Comparison of ENCODE assay signal across 16 cellular contexts in genomic region chr2:105404736-105405135, GRCh38. TPM values are rescaled to one million over a fixed set of nuclear protein-coding genes. Genes with fewer than 3 reads are reported as not detected.
A peak's percentile ranks its signal among the peaks of the same experiment; 100 is the strongest.
DNase-seq lines count a peak whose midpoint lies in the region; ATAC-seq, FAIRE-seq and TF ChIP-seq lines count a peak whose summit lies in the region.
"Had no signal": no experiment of that assay in that cellular context is flagged by ENCODE, and none has a peak within 500 bp of the region (broad histone marks: within the 10 kb centered on the region; RNA-seq: fewer than 3 reads in every experiment).

No MANE protein-coding gene starts in this region.

- TF ChIP-seq CTCF in AG04450 (IDR thresholded peaks at IDR 0.05; ENCODE audit: low read depth, low read length) = no peak
- TF ChIP-seq CTCF in Peyer's patch (IDR thresholded peaks at IDR 0.05) = no peak
- TF ChIP-seq CTCF in endothelial cell of umbilical vein (IDR thresholded peaks at IDR 0.05; ENCODE audit: extremely low read depth in 1 of 2, insufficient read depth in 1 of 2, low read depth in 1 of 2, low read length in 2 of 2) = no peak
- TF ChIP-seq CTCF in osteoblast (IDR thresholded peaks at IDR 0.05; ENCODE audit: extremely low read depth, low read depth, low read length) = no peak

- H4K20me1 ChIP-seq in endothelial cell of umbilical vein (replicated peaks; ENCODE audit: control insufficient read depth, extremely low read depth, insufficient read depth, low read length) (no peaks in the 10 kb centered on the region), osteoblast (ENCODE audit: insufficient read depth, low read length) (no peaks in the 10 kb centered on the region)

- DNase-seq in AG04450 (ENCODE audit: low read depth, low spot score) (no peak), Peyer's patch (no peak), endothelial cell of umbilical vein (ENCODE audit: low read depth, low spot score) (peak; percentile 16), osteoblast (ENCODE audit: insufficient read length, low spot score, missing footprints) (no peak), SJCRH30 (no peak), head of caudate nucleus (no peak), NCI-H446 (lab: John Stamatoyannopoulos, UW) (no peak)
- DNase-seq: activated CD4-positive, alpha-beta T cell treated with anti-CD3 and anti-CD28 coated beads, Interleukin-2, amount 50 U/mL, for 1 hour; activated T-cell treated with anti-CD3 and anti-CD28 coated beads for 4 hours; endodermal cell; GF-D8; KG1; SIG-M5 had no signal

- dilution Hi-C loops in endothelial cell of umbilical vein (cut with MboI; ENCODE audit: extremely low pct_ligation_motif_present, low sequenced_read_pairs) = no loop called here

- H3K4me2 ChIP-seq in endothelial cell of umbilical vein (ENCODE audit: insufficient read depth, low read length) = no peak overlapping the region
- peak overlapping the region; percentile 62 for H3K4me2 ChIP-seq in osteoblast (ENCODE audit: insufficient read depth, low read length)

- POLR2A ChIA-PET in AG04450 (lab: Yijun Ruan, JAX) (interaction anchor here (2.2 kb wide), 1 partner anchor 33 kb away, joined by 10 read pairs; no protein-coding TSS in a partner anchor), endothelial cell of umbilical vein (lab: Charles Lee) (interaction anchor here (1.1 to 1.5 kb wide), 5 partner anchors 9 to 17 kb away, joined by 3 to 16 read pairs (median 4); no protein-coding TSS in a partner anchor)

- no peaks in the 10 kb centered on the region for H3K27me3 ChIP-seq in AG04450 (ENCODE audit: control insufficient read depth, insufficient read depth, low read length)
- H3K27me3 ChIP-seq in Peyer's patch = no peaks in the 10 kb centered on the region
- no peaks in the 10 kb centered on the region for H3K27me3 ChIP-seq in endothelial cell of umbilical vein (ENCODE audit: control insufficient read depth in 2 of 2, insufficient read depth in 2 of 2, low read length in 2 of 2)
- no peaks in the 10 kb centered on the region for H3K27me3 ChIP-seq in osteoblast (ENCODE audit: insufficient read depth, low read length)
- no peaks in the 10 kb centered on the region for H3K27me3 ChIP-seq in SJCRH30

- TSS peak; percentile 56 for BruUV-seq in endothelial cell of umbilical vein (replicated peaks; lab: Mats Ljungman, UMichigan)

- no peak overlapping the region for H3K4me3 ChIP-seq in AG04450 (ENCODE audit: low read depth, low read length)
- no peak overlapping the region for H3K4me3 ChIP-seq in Peyer's patch
- H3K4me3 ChIP-seq in endothelial cell of umbilical vein (replicated peaks in 1 of 3; ENCODE audit: insufficient read depth in 1 of 3, low read depth in 1 of 3, low read length in 3 of 3) = no peak overlapping the region
- peak overlapping the region; percentile 22 for H3K4me3 ChIP-seq in osteoblast (ENCODE audit: insufficient read depth, low read length)
- no peak overlapping the region for H3K4me3 ChIP-seq in SJCRH30

- CTCF ChIA-PET in AG04450 (lab: Charles Lee) (interaction anchor here (0.8 to 2.0 kb wide), 7 partner anchors 11 to 116 kb away, joined by 4 to 14 read pairs (median 6); no protein-coding TSS in a partner anchor), endothelial cell of umbilical vein (lab: Charles Lee) (interaction anchor here (0.7 to 2.6 kb wide), 10 partner anchors 9 to 116 kb away, joined by 3 to 29 read pairs (median 7); no protein-coding TSS in a partner anchor)

- H2AFZ ChIP-seq in endothelial cell of umbilical vein (ENCODE audit: low read depth, low read length) = no peak overlapping the region
- no peak overlapping the region for H2AFZ ChIP-seq in osteoblast (ENCODE audit: low read length)

- H3K9me3 ChIP-seq in AG04450 (ENCODE audit: control insufficient read depth, insufficient read depth, low read length) = peaks cover under 1% of the 10 kb centered on the region; the same call in 1 of the 2 replicates
- no peaks in the 10 kb centered on the region for H3K9me3 ChIP-seq in Peyer's patch
- H3K9me3 ChIP-seq in endothelial cell of umbilical vein (replicated peaks; ENCODE audit: control insufficient read depth, insufficient read depth, low read length) = no peaks in the 10 kb centered on the region
- H3K9me3 ChIP-seq in osteoblast (ENCODE audit: low read depth, low read length) = no peaks in the 10 kb centered on the region
- no peaks in the 10 kb centered on the region for H3K9me3 ChIP-seq in SJCRH30 (replicated peaks)

- H3K27ac ChIP-seq in AG04450 (ENCODE audit: low read depth, low read length) (peak overlapping the region; percentile 81), Peyer's patch (peak overlapping the region in 3 of 4 donors; percentile 42 to 91 (median 84)), endothelial cell of umbilical vein (ENCODE audit: insufficient read depth, low read depth, low read length) (peak overlapping the region; percentile 66), osteoblast (ENCODE audit: low read depth, low read length) (peak overlapping the region; percentile 97), SJCRH30 (no peak overlapping the region)

- H3K79me2 ChIP-seq in endothelial cell of umbilical vein (ENCODE audit: control insufficient read depth, insufficient read depth, low read length) = peaks cover under 1% of the 10 kb centered on the region
- peaks cover 6% of the 10 kb centered on the region for H3K79me2 ChIP-seq in osteoblast (ENCODE audit: insufficient read depth, low read length)

- intact Hi-C loops in endothelial cell of umbilical vein (cut with micrococcal nuclease) (loop anchor here (2.0 kb wide), 1 partner anchor 50 kb away; no protein-coding TSS in a partner anchor), head of caudate nucleus (cut with DNase I) (no loop called here)

- TF ChIP-seq POLR2A in Peyer's patch (IDR thresholded peaks at IDR 0.05) (no peak), endothelial cell of umbilical vein (IDR thresholded peaks at IDR 0.05; ENCODE audit: low read depth, low read length) (no peak)

- peaks cover 0 to 19% (median 2%) of the 10 kb centered on the region in 4 donors for H3K4me1 ChIP-seq in Peyer's patch
- peaks cover 40% of the 10 kb centered on the region for H3K4me1 ChIP-seq in endothelial cell of umbilical vein (ENCODE audit: control insufficient read depth, extremely low read depth, insufficient read depth, low read length)
- peaks cover 52% of the 10 kb centered on the region for H3K4me1 ChIP-seq in osteoblast (ENCODE audit: insufficient read depth, low read length)
- peaks cover 23% of the 10 kb centered on the region for H3K4me1 ChIP-seq in SJCRH30

- no peaks in the 10 kb centered on the region for H3K36me3 ChIP-seq in Peyer's patch
- H3K36me3 ChIP-seq in endothelial cell of umbilical vein (ENCODE audit: control insufficient read depth in 2 of 2, extremely low read depth in 1 of 2, insufficient read depth in 2 of 2, low read length in 2 of 2) = no peaks in the 10 kb centered on the region
- H3K36me3 ChIP-seq in osteoblast (ENCODE audit: insufficient read depth, low read length) = no peaks in the 10 kb centered on the region
- H3K36me3 ChIP-seq in SJCRH30 = no peaks in the 10 kb centered on the region

- FAIRE-seq in endothelial cell of umbilical vein (lab: Jason Lieb, UNC) = no peak
- FAIRE-seq: GM19239 had no signal

- no peak for ATAC-seq in HG03045 (IDR thresholded peaks at IDR 0.05; ENCODE audit: unreplicated experiment)
- ATAC-seq: stimulated activated effector memory CD8-positive, alpha-beta T cell treated with anti-CD3 and anti-CD28 coated beads, Interleukin-12 subunit alpha, Interleukin-12 subunit beta, amount 100 ng/mL, for 72 hours had no signal

- peak overlapping the region; percentile 19 for H3K9ac ChIP-seq in endothelial cell of umbilical vein (replicated peaks; ENCODE audit: extremely low read depth, insufficient read depth, low read length)

- H3K9me1 ChIP-seq in endothelial cell of umbilical vein (replicated peaks; ENCODE audit: control insufficient read depth, extremely low read depth, insufficient read depth, low read length) = no peaks in the 10 kb centered on the region

TF ChIP-seq in endothelial cell of umbilical vein, 7 proteins besides CTCF, POLR2A, EP300 and RAD21:
- TF ChIP-seq MAX (IDR thresholded peaks at IDR 0.05; ENCODE audit: insufficient read depth, insufficient read length) (no peak), EZH2 (IDR thresholded peaks at IDR 0.05; ENCODE audit: borderline replicate concordance, low read depth, low read length, severe bottlenecking) (no peak), GATA2 (IDR thresholded peaks at IDR 0.05; ENCODE audit: insufficient read depth, insufficient read length, low read depth, low read length) (no peak), POLR2AphosphoS5 (IDR thresholded peaks at IDR 0.05; ENCODE audit: insufficient read depth, low read depth, low read length) (no peak), JUN (IDR thresholded peaks at IDR 0.05; ENCODE audit: borderline replicate concordance, insufficient read depth, insufficient read length, low read depth) (no peak), FOS (IDR thresholded peaks at IDR 0.05; ENCODE audit: borderline replicate concordance, insufficient read depth, low read length) (no peak), MYC (IDR thresholded peaks at IDR 0.05; ENCODE audit: low read depth, low read length) (no peak)

RNA-seq across cellular contexts. Expression of gene FHL2, which starts 5.9 kb away (rescaled TPM):
- 497 and 555 TPM in 2 replicates for polyA plus RNA-seq in AG04450 (2011; rRNA removed)
- 400 and 514 TPM in 2 replicates for polyA minus RNA-seq in AG04450 (2011; rRNA and poly(A)+ RNA removed)
- 10 to 100 TPM; 41.8 to 75.9 (median 65.3) TPM for total RNA-seq in Peyer's patch
- total RNA-seq in endothelial cell of umbilical vein = 178 and 197 TPM in 2 replicates
- polyA plus RNA-seq in endothelial cell of umbilical vein = 491 and 497 TPM in 2 replicates
- 433 and 443 TPM in 2 replicates for polyA plus RNA-seq in endothelial cell of umbilical vein (2011; cell fraction: cytosol; rRNA removed)
- polyA plus RNA-seq in endothelial cell of umbilical vein (2011; cell fraction: nucleus; rRNA removed) = 279 and 307 TPM in 2 replicates
- 357 and 359 TPM in 2 replicates for polyA plus RNA-seq in endothelial cell of umbilical vein (2012)
- polyA minus RNA-seq in endothelial cell of umbilical vein = 419 and 437 TPM in 2 replicates
- 23.9 TPM for polyA minus RNA-seq in endothelial cell of umbilical vein (2011; cell fraction: cytosol; rRNA and poly(A)+ RNA removed)
- polyA minus RNA-seq in endothelial cell of umbilical vein (2011; cell fraction: nucleus; rRNA and poly(A)+ RNA removed) = 243 and 285 TPM in 2 replicates
- total RNA-seq in osteoblast = 566 and 568 TPM in 2 replicates
- 27.4 and 30.7 TPM in 2 replicates for total RNA-seq in SJCRH30 (2014; rRNA removed; shearing (Covaris generic))
